In genomic region chr6:102717737-102718427, GRCh38 we compare ENCODE assay signal across 19 cellular contexts.
"Had no signal": no experiment of that assay in that cellular context is flagged by ENCODE, and none has a peak within 500 bp of the region (broad histone marks: within the 10 kb centered on the region; RNA-seq: fewer than 3 reads in every experiment).

No MANE protein-coding gene starts in this region.

- H3K27me3 Mint-ChIP-seq: effector memory CD8-positive, alpha-beta T cell; stimulated activated memory B cell treated with anti-CD40 and anti-IgM and Interleukin-4, amounts not matched to agents 10 μg/mL and 1 μg/mL and 100 μg/mL, for 72 hours; T-cell had no signal

- H3K4me3 Mint-ChIP-seq: activated T-cell treated with anti-CD3 and anti-CD28 coated beads, Interleukin-2, amount 50 U/mL, for 72 hours; effector memory CD8-positive, alpha-beta T cell; stimulated activated memory B cell treated with anti-CD40 and anti-IgM and Interleukin-4, amounts not matched to agents 10 μg/mL and 1 μg/mL and 100 μg/mL, for 72 hours; T-cell had no signal

- H3K27me3 ChIP-seq: left lung, sigmoid colon, spleen, upper lobe of left lung had no signal

- H3K4me1 ChIP-seq: left lung, psoas muscle, sigmoid colon, spleen, upper lobe of left lung had no signal

- H3K4me1 Mint-ChIP-seq: stimulated activated memory B cell treated with anti-CD40 and anti-IgM and Interleukin-4, amounts not matched to agents 10 μg/mL and 1 μg/mL and 100 μg/mL, for 72 hours; T-cell had no signal

- DNase-seq: activated effector memory CD4-positive, alpha-beta T cell treated with anti-CD3 and anti-CD28 coated beads, Interleukin-2, amount 50 U/mL, for 16 hours; activated naive CD4-positive, alpha-beta T cell treated with anti-CD3 and anti-CD28 coated beads, Interleukin-2, amount 50 U/mL, for 16 hours; activated T-cell treated with anti-CD3 and anti-CD28 coated beads, Interleukin-2, amount 50 U/mL, for 72 hours; effector memory CD8-positive, alpha-beta T cell; foreskin fibroblast; left lung; psoas muscle; sigmoid colon; spleen; stimulated activated CD4-positive, alpha-beta T cell treated with anti-CD3 and anti-CD28 coated beads, Interleukin-4, amount 100 ng/mL, for 4 hours; T-cell; upper lobe of left lung had no signal

- H3K4me3 ChIP-seq: left lung, psoas muscle, sigmoid colon, spleen, thoracic aorta, upper lobe of left lung had no signal

- H3K27ac ChIP-seq: epithelial cell of prostate, left lung, psoas muscle, sigmoid colon, spleen, thoracic aorta, upper lobe of left lung had no signal

- H3K27ac Mint-ChIP-seq: activated T-cell treated with anti-CD3 and anti-CD28 coated beads, Interleukin-2, amount 50 U/mL, for 72 hours; effector memory CD8-positive, alpha-beta T cell; stimulated activated memory B cell treated with anti-CD40 and anti-IgM and Interleukin-4, amounts not matched to agents 10 μg/mL and 1 μg/mL and 100 μg/mL, for 72 hours; T-cell had no signal

- FAIRE-seq: astrocyte, bronchial epithelial cell, keratinocyte had no signal

- H3K9me3 Mint-ChIP-seq: stimulated activated memory B cell treated with anti-CD40 and anti-IgM and Interleukin-4, amounts not matched to agents 10 μg/mL and 1 μg/mL and 100 μg/mL, for 72 hours had no signal

- ATAC-seq: activated CD4-positive, CD25-positive, alpha-beta regulatory T cell treated with anti-CD3 and anti-CD28 coated beads, Interleukin-2, amount 50 U/mL, for 24 hours; activated T-cell treated with anti-CD3 and anti-CD28 coated beads, Interleukin-2, amount 50 U/mL, for 72 hours; effector memory CD8-positive, alpha-beta T cell; left lung; psoas muscle; stimulated activated memory B cell treated with anti-CD40 and anti-IgM and Interleukin-4, amounts not matched to agents 10 μg/mL and 1 μg/mL and 100 μg/mL, for 72 hours; T-cell had no signal

- H3K36me3 Mint-ChIP-seq: stimulated activated memory B cell treated with anti-CD40 and anti-IgM and Interleukin-4, amounts not matched to agents 10 μg/mL and 1 μg/mL and 100 μg/mL, for 72 hours; T-cell had no signal

- H3K36me3 ChIP-seq: left lung, sigmoid colon, spleen, thoracic aorta, upper lobe of left lung had no signal

- H3K9me3 ChIP-seq: left lung, psoas muscle, sigmoid colon, thoracic aorta, upper lobe of left lung had no signal
